8 cellular contexts compared by ENCODE assay signal in the genomic region with DNA sequence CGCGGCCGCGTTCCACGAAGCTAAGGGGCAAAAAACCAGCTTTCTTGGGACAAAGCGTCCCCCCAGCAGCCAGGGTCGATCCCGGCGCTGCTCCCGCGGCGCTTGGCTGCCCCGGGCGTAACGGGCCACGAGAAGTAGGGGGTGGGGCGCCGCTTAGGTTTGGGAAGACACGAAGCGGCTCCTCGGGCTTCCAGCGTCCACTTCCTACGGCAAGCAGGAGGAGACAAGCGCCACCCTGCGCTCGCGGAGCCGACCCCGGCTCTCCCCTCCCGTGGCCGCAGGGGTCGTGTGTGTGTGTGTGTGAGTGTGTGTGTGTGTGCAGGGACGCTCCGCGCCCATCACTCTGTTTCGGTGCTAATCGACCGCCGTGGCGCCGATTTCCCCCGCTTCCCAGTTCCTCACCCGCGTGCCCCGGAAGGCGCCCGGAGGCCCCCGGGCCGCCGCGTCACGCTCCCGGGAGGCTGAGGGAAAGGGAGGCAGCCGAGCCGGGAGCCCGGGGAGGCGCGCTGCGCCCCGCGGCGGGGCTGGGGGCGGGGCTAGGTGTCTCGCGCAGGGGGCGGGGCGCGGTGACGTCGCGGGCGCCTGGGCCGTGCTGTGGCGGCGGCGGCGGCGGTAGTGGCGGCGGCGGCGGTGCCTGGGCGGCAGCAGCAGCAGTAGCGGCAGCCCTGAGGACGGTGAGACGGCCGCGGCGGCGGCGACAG. TPM values are rescaled to one million over a fixed set of nuclear protein-coding genes. Genes with fewer than 3 reads are reported as not detected.
DNase-seq lines count a peak whose midpoint lies in the region; ATAC-seq and TF ChIP-seq lines count a peak whose summit lies in the region.

Gene ERC1, plus strand, starts transcription at position 575 of the 701 bp plus-strand sequence. CDS start 36,681 bp downstream, outside the sequence.

- TF ChIP-seq EP300 in upper lobe of left lung (IDR thresholded peaks at IDR 0.05), result peak in 1 of 4 donors; percentile 53

- DNase-seq in HFFc6, result peak; percentile 81
- DNase-seq in NCI-H1092 treated with DMSO at 0.1 percent for 48 hours (lab: John Stamatoyannopoulos, UW), result peak; percentile 96
- peak; percentile 84 to 86 (median 84) for DNase-seq in T-helper 17 cell
- peak; percentile 55 for DNase-seq in amniotic stem cell (lab: John Stamatoyannopoulos, UW)
- DNase-seq in left cardiac atrium, result peak; percentile 93
- DNase-seq in progenitor cell of endocrine pancreas (ENCODE audit: low spot score, unreplicated experiment), result peak; percentile 91
- peak; percentile 93 to 98 for DNase-seq in upper lobe of left lung

- H3K27me3 Mint-ChIP-seq in HFFc6 (ENCODE audit: insufficient read depth), result no peaks in the 10 kb centered on the region; the same call in 1 of the 2 replicates
- no peaks in the 10 kb centered on the region for H3K27me3 Mint-ChIP-seq in T-helper 17 cell
- no peaks in the 10 kb centered on the region for H3K27me3 Mint-ChIP-seq in progenitor cell of endocrine pancreas

- H3K4me1 Mint-ChIP-seq in HFFc6 (ENCODE audit: low read depth) (peaks cover 56% of the 10 kb centered on the region), T-helper 17 cell (peaks cover 32% of the 10 kb centered on the region), progenitor cell of endocrine pancreas (ENCODE audit: low read depth) (peaks cover 30% of the 10 kb centered on the region)

- peak within 1 kb of the TSS; percentile 96 to 99 (median 98) for H3K27ac ChIP-seq in upper lobe of left lung

- H3K36me3 ChIP-seq in upper lobe of left lung, result no peaks in the 10 kb centered on the region

- 0 to 1% methylated on average over 3 to 27 of the region's 91 CpGs for WGBS in upper lobe of left lung, 2 donors

- H3K27ac Mint-ChIP-seq in HFFc6 (peak within 1 kb of the TSS; percentile 98), T-helper 17 cell (peak within 1 kb of the TSS; percentile 97), progenitor cell of endocrine pancreas (peak within 1 kb of the TSS; percentile 96)

- intact Hi-C loops in left cardiac atrium (cut with DNase I), result no loop called here

- H3K4me3 ChIP-seq in GM08714 (ENCODE audit: low read length) (peak within 1 kb of the TSS; percentile 76), upper lobe of left lung (peak within 1 kb of the TSS; percentile 77 to 97 (median 88))

- no peaks in the 10 kb centered on the region for H3K9me3 Mint-ChIP-seq in HFFc6
- no peaks in the 10 kb centered on the region for H3K9me3 Mint-ChIP-seq in progenitor cell of endocrine pancreas (ENCODE audit: low read depth)

- peak; percentile 89 for ATAC-seq in T-helper 17 cell
- ATAC-seq in left cardiac atrium, result peak; percentile 95 to 97
- ATAC-seq in upper lobe of left lung (ENCODE audit: low FRiP score in 2 of 2), result peak; percentile 94 to 96

- peak within 1 kb of the TSS; percentile 93 for H3K4me3 Mint-ChIP-seq in HFFc6
- H3K4me3 Mint-ChIP-seq in T-helper 17 cell, result peak within 1 kb of the TSS; percentile 100
- H3K4me3 Mint-ChIP-seq in progenitor cell of endocrine pancreas (ENCODE audit: low read depth), result peak within 1 kb of the TSS; percentile 96

- H3K36me3 Mint-ChIP-seq in HFFc6 (ENCODE audit: low read depth), result 0 out of 2 replicates have a peak, but pooled peaks cover 7% of the 10 kb centered on the region
- peaks cover 5% of the 10 kb centered on the region for H3K36me3 Mint-ChIP-seq in T-helper 17 cell (ENCODE audit: low read depth)
- H3K36me3 Mint-ChIP-seq in progenitor cell of endocrine pancreas (ENCODE audit: insufficient read depth), result peaks cover 5% of the 10 kb centered on the region

- H3K4me1 ChIP-seq in upper lobe of left lung, result peaks cover 23 to 35% (median 29%) of the 10 kb centered on the region in 4 donors

- TF ChIP-seq POLR2A in upper lobe of left lung (IDR thresholded peaks at IDR 0.05), result peak in 3 of 4 donors; percentile 60 to 83 (median 76)

- no peaks in the 10 kb centered on the region for H3K9me3 ChIP-seq in T-helper 17 cell (ENCODE audit: control insufficient read depth, low read length, poor library complexity, severe bottlenecking)
- no peaks in the 10 kb centered on the region for H3K9me3 ChIP-seq in upper lobe of left lung

- peak; percentile 9; the same call in 1 of the 2 replicates for TF ChIP-seq CTCF in HFFc6 (IDR thresholded peaks at IDR 0.05)
- TF ChIP-seq CTCF in progenitor cell of endocrine pancreas (IDR thresholded peaks at IDR 0.05; ENCODE audit: unreplicated experiment), result peak; percentile 27
- TF ChIP-seq CTCF in upper lobe of left lung (IDR thresholded peaks at IDR 0.05), result peak in 3 of 6 experiments; percentile 5 to 36 (median 31)

- no peaks in the 10 kb centered on the region for H3K27me3 ChIP-seq in upper lobe of left lung

RNA-seq across cellular contexts. Expression of gene ERC1, which starts in this region (rescaled TPM):
- 10 to 100 TPM; 44.1 to 48.9 (median 47.9) TPM for total RNA-seq in HFFc6 (2021; fragmentation: NEBNext Ultra II Directional; extraction: Animal tissue kit (Norgen Biotek cat#: 25700))
- 10 to 100 TPM; 46.7 to 52.1 TPM for total RNA-seq in T-helper 17 cell
- 10 to 100 TPM; 53.2 to 53.4 TPM for total RNA-seq in left cardiac atrium
- 141 and 146 TPM in 2 replicates for total RNA-seq in progenitor cell of endocrine pancreas
- 100 to 1,000 TPM in 1 of 6 donors, 10 to 100 TPM in 5; 37.7 to 158 (median 60.1) TPM for total RNA-seq in upper lobe of left lung

Comparison
In these comparisons a context has a peak if more than half of its experiments do, and no peak if none do; other contexts are left out.
1. Peak in every context shown above with its lines: DNase-seq, ATAC-seq, H3K4me3 ChIP-seq and H3K27ac ChIP-seq.